Comparison of ENCODE assay signal across 1 cellular context in the genomic region with DNA sequence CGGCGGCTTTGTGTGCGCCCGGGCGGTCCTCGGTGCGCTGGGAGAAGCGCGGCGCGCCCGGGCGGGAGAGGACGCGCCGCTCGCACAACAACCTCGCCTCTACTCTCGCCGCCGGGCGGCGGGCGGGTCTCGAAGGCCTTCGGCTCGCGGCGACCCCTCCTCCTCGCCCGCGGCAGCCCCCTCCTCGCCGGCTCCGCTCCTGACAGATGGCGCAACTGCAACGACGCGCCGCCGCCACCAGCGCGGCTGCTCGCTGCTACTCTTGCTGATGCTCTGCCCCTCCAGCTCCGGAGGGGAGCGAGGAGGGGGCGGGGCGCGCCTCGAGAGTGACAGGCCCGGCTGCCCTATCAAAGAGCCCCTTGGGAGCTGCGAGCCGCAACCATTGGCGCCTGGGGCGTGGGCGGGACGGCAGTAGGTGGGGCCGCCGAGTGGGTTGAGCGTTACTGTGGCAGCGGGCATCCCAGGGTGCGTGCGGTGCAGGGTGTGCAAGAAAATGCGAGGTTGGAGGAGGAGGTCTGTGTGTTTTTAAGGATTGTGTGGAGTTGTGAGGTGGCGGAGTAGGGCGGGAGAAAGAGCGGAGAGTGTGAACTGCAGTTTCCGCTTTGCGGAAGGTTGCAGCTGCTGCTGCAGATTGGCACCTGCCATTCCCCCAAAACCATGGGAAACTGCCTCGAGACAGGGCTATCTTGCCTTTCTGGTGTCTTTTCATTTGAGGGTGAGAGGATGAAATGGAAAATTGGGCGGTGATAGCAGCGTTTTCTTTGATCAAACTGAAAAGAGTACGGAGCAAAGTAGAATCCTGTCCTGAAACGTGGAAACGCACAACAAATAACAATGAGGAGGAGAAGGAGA.
TF ChIP-seq lines count a peak whose summit lies in the region.

A gene (minus strand): TSS at position 275 of the 852 bp plus-strand sequence. CDS start 153,401 bp downstream, outside the sequence.

TF ChIP-seq in HepG2, 621 proteins besides CTCF, POLR2A, EP300 and RAD21 (continued from another document and continues in another):
- TF ChIP-seq, protein P1, sequence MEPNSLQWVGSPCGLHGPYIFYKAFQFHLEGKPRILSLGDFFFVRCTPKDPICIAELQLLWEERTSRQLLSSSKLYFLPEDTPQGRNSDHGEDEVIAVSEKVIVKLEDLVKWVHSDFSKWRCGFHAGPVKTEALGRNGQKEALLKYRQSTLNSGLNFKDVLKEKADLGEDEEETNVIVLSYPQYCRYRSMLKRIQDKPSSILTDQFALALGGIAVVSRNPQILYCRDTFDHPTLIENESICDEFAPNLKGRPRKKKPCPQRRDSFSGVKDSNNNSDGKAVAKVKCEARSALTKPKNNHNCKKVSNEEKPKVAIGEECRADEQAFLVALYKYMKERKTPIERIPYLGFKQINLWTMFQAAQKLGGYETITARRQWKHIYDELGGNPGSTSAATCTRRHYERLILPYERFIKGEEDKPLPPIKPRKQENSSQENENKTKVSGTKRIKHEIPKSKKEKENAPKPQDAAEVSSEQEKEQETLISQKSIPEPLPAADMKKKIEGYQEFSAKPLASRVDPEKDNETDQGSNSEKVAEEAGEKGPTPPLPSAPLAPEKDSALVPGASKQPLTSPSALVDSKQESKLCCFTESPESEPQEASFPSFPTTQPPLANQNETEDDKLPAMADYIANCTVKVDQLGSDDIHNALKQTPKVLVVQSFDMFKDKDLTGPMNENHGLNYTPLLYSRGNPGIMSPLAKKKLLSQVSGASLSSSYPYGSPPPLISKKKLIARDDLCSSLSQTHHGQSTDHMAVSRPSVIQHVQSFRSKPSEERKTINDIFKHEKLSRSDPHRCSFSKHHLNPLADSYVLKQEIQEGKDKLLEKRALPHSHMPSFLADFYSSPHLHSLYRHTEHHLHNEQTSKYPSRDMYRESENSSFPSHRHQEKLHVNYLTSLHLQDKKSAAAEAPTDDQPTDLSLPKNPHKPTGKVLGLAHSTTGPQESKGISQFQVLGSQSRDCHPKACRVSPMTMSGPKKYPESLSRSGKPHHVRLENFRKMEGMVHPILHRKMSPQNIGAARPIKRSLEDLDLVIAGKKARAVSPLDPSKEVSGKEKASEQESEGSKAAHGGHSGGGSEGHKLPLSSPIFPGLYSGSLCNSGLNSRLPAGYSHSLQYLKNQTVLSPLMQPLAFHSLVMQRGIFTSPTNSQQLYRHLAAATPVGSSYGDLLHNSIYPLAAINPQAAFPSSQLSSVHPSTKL (CRISPR knock-in tag; IDR thresholded peaks at IDR 0.05), result peak; percentile 61
- TF ChIP-seq ZSCAN20 (CRISPR knock-in tag; IDR thresholded peaks at IDR 0.05; ENCODE audit: borderline replicate concordance) (no peak), MEF2D (CRISPR knock-in tag; IDR thresholded peaks at IDR 0.05) (peak; percentile 62; the same call in 1 of the 2 replicates), KLF11 (CRISPR knock-in tag; IDR thresholded peaks at IDR 0.05) (0 out of 2 replicates have a peak, but pooled peaks have one; percentile 12), DNMT1 (CRISPR knock-in tag; IDR thresholded peaks at IDR 0.05) (no peak), SP5 (CRISPR knock-in tag; IDR thresholded peaks at IDR 0.05; ENCODE audit: borderline replicate concordance, low read depth) (peak; percentile 82), ZBTB38 (CRISPR knock-in tag; IDR thresholded peaks at IDR 0.05) (peak; percentile 45; the same call in 1 of the 2 replicates), ZNF788 (CRISPR knock-in tag; IDR thresholded peaks at IDR 0.05; ENCODE audit: borderline replicate concordance) (peak; percentile 26; the same call in 1 of the 2 replicates), PTBP1 (IDR thresholded peaks at IDR 0.05; ENCODE audit: low read depth, low read length, poor library complexity, severe bottlenecking) (peak; percentile 94), ZKSCAN5 (CRISPR knock-in tag; IDR thresholded peaks at IDR 0.05) (no peak), ZNF577 (CRISPR knock-in tag; IDR thresholded peaks at IDR 0.05; ENCODE audit: borderline replicate concordance, low read depth) (no peak), ELF3 (CRISPR knock-in tag; IDR thresholded peaks at IDR 0.05) (0 out of 2 replicates have a peak, but pooled peaks have one; percentile 9), TMF1 (CRISPR knock-in tag; IDR thresholded peaks at IDR 0.05; ENCODE audit: low read depth) (no peak), ATF1 (CRISPR knock-in tag; IDR thresholded peaks at IDR 0.05) (no peak), GFI1 (CRISPR knock-in tag; IDR thresholded peaks at IDR 0.05; ENCODE audit: borderline replicate concordance) (no peak; the same call in 1 of the 2 replicates), PLRG1 (conservative IDR thresholded peaks at IDR 0.05) (no peak), ETV6 (CRISPR knock-in tag; conservative IDR thresholded peaks at IDR 0.05) (peak; percentile 47; the same call in 1 of the 2 replicates), ATF7-NPFF (CRISPR knock-in tag; IDR thresholded peaks at IDR 0.05; ENCODE audit: low read depth) (0 out of 2 replicates have a peak, but pooled peaks have one; percentile 58), SKI (IDR thresholded peaks at IDR 0.05; ENCODE audit: partially characterized antibody) (peak; percentile 35), SNAPC2 (CRISPR knock-in tag; IDR thresholded peaks at IDR 0.05) (no peak), CBX5 (CRISPR knock-in tag; IDR thresholded peaks at IDR 0.05; ENCODE audit: borderline replicate concordance) (peak; percentile 32; the same call in 1 of the 2 replicates), ZNF335 (CRISPR knock-in tag; IDR thresholded peaks at IDR 0.05) (no peak), TAF1 (CRISPR knock-in tag; IDR thresholded peaks at IDR 0.05) (peak; percentile 41; the same call in 1 of the 2 replicates)
- TF ChIP-seq, protein P2, sequence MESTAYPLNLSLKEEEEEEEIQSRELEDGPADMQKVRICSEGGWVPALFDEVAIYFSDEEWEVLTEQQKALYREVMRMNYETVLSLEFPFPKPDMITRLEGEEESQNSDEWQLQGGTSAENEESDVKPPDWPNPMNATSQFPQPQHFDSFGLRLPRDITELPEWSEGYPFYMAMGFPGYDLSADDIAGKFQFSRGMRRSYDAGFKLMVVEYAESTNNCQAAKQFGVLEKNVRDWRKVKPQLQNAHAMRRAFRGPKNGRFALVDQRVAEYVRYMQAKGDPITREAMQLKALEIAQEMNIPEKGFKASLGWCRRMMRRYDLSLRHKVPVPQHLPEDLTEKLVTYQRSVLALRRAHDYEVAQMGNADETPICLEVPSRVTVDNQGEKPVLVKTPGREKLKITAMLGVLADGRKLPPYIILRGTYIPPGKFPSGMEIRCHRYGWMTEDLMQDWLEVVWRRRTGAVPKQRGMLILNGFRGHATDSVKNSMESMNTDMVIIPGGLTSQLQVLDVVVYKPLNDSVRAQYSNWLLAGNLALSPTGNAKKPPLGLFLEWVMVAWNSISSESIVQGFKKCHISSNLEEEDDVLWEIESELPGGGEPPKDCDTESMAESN (CRISPR knock-in tag; conservative IDR thresholded peaks at IDR 0.05), result peak; percentile 75
- TF ChIP-seq, protein P3, sequence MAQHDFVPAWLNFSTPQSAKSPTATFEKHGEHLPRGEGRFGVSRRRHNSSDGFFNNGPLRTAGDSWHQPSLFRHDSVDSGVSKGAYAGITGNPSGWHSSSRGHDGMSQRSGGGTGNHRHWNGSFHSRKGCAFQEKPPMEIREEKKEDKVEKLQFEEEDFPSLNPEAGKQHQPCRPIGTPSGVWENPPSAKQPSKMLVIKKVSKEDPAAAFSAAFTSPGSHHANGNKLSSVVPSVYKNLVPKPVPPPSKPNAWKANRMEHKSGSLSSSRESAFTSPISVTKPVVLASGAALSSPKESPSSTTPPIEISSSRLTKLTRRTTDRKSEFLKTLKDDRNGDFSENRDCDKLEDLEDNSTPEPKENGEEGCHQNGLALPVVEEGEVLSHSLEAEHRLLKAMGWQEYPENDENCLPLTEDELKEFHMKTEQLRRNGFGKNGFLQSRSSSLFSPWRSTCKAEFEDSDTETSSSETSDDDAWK (CRISPR knock-in tag; IDR thresholded peaks at IDR 0.05), result no peak
- TF ChIP-seq, protein P4, sequence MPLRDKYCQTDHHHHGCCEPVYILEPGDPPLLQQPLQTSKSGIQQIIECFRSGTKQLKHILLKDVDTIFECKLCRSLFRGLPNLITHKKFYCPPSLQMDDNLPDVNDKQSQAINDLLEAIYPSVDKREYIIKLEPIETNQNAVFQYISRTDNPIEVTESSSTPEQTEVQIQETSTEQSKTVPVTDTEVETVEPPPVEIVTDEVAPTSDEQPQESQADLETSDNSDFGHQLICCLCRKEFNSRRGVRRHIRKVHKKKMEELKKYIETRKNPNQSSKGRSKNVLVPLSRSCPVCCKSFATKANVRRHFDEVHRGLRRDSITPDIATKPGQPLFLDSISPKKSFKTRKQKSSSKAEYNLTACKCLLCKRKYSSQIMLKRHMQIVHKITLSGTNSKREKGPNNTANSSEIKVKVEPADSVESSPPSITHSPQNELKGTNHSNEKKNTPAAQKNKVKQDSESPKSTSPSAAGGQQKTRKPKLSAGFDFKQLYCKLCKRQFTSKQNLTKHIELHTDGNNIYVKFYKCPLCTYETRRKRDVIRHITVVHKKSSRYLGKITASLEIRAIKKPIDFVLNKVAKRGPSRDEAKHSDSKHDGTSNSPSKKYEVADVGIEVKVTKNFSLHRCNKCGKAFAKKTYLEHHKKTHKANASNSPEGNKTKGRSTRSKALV (CRISPR knock-in tag; IDR thresholded peaks at IDR 0.05), result peak; percentile 87
- TF ChIP-seq, protein P5, sequence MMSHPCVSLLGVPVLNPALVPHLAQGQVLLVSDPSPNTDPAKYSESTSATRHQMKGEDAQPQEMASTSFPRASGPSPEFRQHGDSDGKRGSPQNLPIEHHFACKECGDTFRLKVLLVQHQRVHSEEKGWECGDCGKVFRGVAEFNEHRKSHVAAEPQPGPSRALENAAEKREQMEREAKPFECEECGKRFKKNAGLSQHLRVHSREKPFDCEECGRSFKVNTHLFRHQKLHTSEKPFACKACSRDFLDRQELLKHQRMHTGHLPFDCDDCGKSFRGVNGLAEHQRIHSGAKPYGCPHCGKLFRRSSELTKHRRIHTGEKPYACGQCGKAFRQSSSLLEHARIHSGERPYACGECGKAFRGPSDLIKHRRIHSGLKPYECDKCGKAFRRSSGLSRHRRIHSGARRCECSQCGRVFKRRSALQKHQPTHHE (CRISPR knock-in tag; IDR thresholded peaks at IDR 0.05; ENCODE audit: borderline replicate concordance), result no peak
- TF ChIP-seq, protein P6, sequence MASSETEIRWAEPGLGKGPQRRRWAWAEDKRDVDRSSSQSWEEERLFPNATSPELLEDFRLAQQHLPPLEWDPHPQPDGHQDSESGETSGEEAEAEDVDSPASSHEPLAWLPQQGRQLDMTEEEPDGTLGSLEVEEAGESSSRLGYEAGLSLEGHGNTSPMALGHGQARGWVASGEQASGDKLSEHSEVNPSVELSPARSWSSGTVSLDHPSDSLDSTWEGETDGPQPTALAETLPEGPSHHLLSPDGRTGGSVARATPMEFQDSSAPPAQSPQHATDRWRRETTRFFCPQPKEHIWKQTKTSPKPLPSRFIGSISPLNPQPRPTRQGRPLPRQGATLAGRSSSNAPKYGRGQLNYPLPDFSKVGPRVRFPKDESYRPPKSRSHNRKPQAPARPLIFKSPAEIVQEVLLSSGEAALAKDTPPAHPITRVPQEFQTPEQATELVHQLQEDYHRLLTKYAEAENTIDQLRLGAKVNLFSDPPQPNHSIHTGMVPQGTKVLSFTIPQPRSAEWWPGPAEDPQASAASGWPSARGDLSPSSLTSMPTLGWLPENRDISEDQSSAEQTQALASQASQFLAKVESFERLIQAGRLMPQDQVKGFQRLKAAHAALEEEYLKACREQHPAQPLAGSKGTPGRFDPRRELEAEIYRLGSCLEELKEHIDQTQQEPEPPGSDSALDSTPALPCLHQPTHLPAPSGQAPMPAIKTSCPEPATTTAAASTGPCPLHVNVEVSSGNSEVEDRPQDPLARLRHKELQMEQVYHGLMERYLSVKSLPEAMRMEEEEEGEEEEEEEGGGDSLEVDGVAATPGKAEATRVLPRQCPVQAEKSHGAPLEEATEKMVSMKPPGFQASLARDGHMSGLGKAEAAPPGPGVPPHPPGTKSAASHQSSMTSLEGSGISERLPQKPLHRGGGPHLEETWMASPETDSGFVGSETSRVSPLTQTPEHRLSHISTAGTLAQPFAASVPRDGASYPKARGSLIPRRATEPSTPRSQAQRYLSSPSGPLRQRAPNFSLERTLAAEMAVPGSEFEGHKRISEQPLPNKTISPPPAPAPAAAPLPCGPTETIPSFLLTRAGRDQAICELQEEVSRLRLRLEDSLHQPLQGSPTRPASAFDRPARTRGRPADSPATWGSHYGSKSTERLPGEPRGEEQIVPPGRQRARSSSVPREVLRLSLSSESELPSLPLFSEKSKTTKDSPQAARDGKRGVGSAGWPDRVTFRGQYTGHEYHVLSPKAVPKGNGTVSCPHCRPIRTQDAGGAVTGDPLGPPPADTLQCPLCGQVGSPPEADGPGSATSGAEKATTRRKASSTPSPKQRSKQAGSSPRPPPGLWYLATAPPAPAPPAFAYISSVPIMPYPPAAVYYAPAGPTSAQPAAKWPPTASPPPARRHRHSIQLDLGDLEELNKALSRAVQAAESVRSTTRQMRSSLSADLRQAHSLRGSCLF (CRISPR knock-in tag; IDR thresholded peaks at IDR 0.05; ENCODE audit: borderline replicate concordance), result no peak
- TF ChIP-seq, protein P7, sequence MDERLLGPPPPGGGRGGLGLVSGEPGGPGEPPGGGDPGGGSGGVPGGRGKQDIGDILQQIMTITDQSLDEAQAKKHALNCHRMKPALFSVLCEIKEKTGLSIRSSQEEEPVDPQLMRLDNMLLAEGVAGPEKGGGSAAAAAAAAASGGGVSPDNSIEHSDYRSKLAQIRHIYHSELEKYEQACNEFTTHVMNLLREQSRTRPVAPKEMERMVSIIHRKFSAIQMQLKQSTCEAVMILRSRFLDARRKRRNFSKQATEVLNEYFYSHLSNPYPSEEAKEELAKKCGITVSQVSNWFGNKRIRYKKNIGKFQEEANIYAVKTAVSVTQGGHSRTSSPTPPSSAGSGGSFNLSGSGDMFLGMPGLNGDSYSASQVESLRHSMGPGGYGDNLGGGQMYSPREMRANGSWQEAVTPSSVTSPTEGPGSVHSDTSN (CRISPR knock-in tag; IDR thresholded peaks at IDR 0.05), result peak; percentile 98
